19 cellular contexts compared by ENCODE assay signal in the genomic region with DNA sequence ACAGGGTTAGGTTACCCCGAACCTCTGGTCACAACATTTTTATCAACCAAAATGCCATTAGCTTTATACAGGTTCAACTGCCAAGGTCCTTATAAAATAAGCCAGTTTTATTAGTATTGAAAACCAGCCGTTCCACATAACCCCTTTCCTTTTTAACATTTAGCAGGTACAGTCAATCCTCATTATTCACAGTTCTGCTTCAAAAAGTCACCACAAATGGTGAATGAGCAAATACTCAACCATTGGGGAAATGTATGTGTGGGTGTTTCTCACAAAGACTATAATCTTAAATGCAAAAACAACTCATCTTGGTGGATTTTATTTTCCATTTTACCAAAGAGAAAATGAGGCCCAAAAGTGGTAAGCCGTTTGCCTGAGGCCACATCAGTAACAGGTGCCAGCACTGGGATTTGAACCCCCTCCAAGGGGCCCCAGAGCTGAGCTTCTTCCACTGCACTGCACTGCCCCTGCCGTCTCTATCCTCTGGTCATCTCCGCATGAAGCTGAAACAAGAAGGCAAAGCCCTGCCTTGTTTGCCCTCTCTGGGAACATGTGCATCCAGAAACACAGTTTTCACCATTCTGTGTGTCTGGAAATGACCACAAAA.
DNase-seq lines count a peak whose midpoint lies in the region; ATAC-seq lines count a peak whose summit lies in the region.
"Had no signal": no experiment of that assay in that cellular context is flagged by ENCODE, and none has a peak within 500 bp of the region (broad histone marks: within the 10 kb centered on the region; RNA-seq: fewer than 3 reads in every experiment).

No MANE protein-coding gene starts in this region.

- ATAC-seq in stimulated activated naive B cell treated with anti-CD40 and anti-IgM and Interleukin-4, amounts not matched to agents 10 μg/mL and 1 μg/mL and 100 μg/mL, for 72 hours (replicated peaks) = peak; percentile 81 to 88
- ATAC-seq: esophagus mucosa, natural killer cell had no signal

- no peak overlapping the region for H3K27ac Mint-ChIP-seq in T-helper 2 cell treated with Interferon-gamma antibody and Interleukin-4, amounts not matched to agents 5 μg/mL and 100 μg/mL, for 36 hours
- peak overlapping the region; percentile 65 for H3K27ac Mint-ChIP-seq in activated naive CD8-positive, alpha-beta T cell treated with anti-CD3 and anti-CD28 coated beads for 36 hours
- peak overlapping the region; percentile 85 for H3K27ac Mint-ChIP-seq in stimulated activated naive B cell treated with anti-CD40 and anti-IgM and Interleukin-4, amounts not matched to agents 10 μg/mL and 1 μg/mL and 100 μg/mL, for 72 hours
- H3K27ac Mint-ChIP-seq: natural killer cell had no signal

- no peak overlapping the region for H3K4me3 Mint-ChIP-seq in T-helper 2 cell treated with Interferon-gamma antibody and Interleukin-4, amounts not matched to agents 5 μg/mL and 100 μg/mL, for 36 hours
- H3K4me3 Mint-ChIP-seq in activated naive CD8-positive, alpha-beta T cell treated with anti-CD3 and anti-CD28 coated beads for 36 hours = no peak overlapping the region
- H3K4me3 Mint-ChIP-seq in stimulated activated naive B cell treated with anti-CD40 and anti-IgM and Interleukin-4, amounts not matched to agents 10 μg/mL and 1 μg/mL and 100 μg/mL, for 72 hours = peak overlapping the region in 1 of 2 donors; percentile 25
- H3K4me3 Mint-ChIP-seq: natural killer cell had no signal

- in situ Hi-C loops in ACHN (cut with HindIII; ENCODE audit: low pct_ligation_motif_present, low pct_unique_long_range_greater_than_20kb, low sequenced_read_pairs) = no loop called here

- no peaks in the 10 kb centered on the region for H3K9me3 Mint-ChIP-seq in T-helper 2 cell treated with Interferon-gamma antibody and Interleukin-4, amounts not matched to agents 5 μg/mL and 100 μg/mL, for 36 hours
- no peaks in the 10 kb centered on the region for H3K9me3 Mint-ChIP-seq in activated naive CD8-positive, alpha-beta T cell treated with anti-CD3 and anti-CD28 coated beads for 36 hours
- no peaks in the 10 kb centered on the region for H3K9me3 Mint-ChIP-seq in stimulated activated naive B cell treated with anti-CD40 and anti-IgM and Interleukin-4, amounts not matched to agents 10 μg/mL and 1 μg/mL and 100 μg/mL, for 72 hours
- H3K9me3 Mint-ChIP-seq: natural killer cell had no signal

- H3K27me3 Mint-ChIP-seq in T-helper 2 cell treated with Interferon-gamma antibody and Interleukin-4, amounts not matched to agents 5 μg/mL and 100 μg/mL, for 36 hours (ENCODE audit: low read depth) = no peaks in the 10 kb centered on the region
- H3K27me3 Mint-ChIP-seq in activated naive CD8-positive, alpha-beta T cell treated with anti-CD3 and anti-CD28 coated beads for 36 hours = peaks cover 6% of the 10 kb centered on the region
- no peaks in the 10 kb centered on the region for H3K27me3 Mint-ChIP-seq in stimulated activated naive B cell treated with anti-CD40 and anti-IgM and Interleukin-4, amounts not matched to agents 10 μg/mL and 1 μg/mL and 100 μg/mL, for 72 hours

- H3K36me3 Mint-ChIP-seq in T-helper 2 cell treated with Interferon-gamma antibody and Interleukin-4, amounts not matched to agents 5 μg/mL and 100 μg/mL, for 36 hours (ENCODE audit: low read depth) = no peaks in the 10 kb centered on the region
- no peaks in the 10 kb centered on the region for H3K36me3 Mint-ChIP-seq in activated naive CD8-positive, alpha-beta T cell treated with anti-CD3 and anti-CD28 coated beads for 36 hours
- H3K36me3 Mint-ChIP-seq in stimulated activated naive B cell treated with anti-CD40 and anti-IgM and Interleukin-4, amounts not matched to agents 10 μg/mL and 1 μg/mL and 100 μg/mL, for 72 hours = peaks cover 20 to 42% of the 10 kb centered on the region in 2 donors
- H3K36me3 Mint-ChIP-seq: natural killer cell had no signal

- H3K4me1 Mint-ChIP-seq in T-helper 2 cell treated with Interferon-gamma antibody and Interleukin-4, amounts not matched to agents 5 μg/mL and 100 μg/mL, for 36 hours (ENCODE audit: low read depth) = peaks cover 17% of the 10 kb centered on the region
- H3K4me1 Mint-ChIP-seq in activated naive CD8-positive, alpha-beta T cell treated with anti-CD3 and anti-CD28 coated beads for 36 hours = peaks cover 14% of the 10 kb centered on the region
- H3K4me1 Mint-ChIP-seq in stimulated activated naive B cell treated with anti-CD40 and anti-IgM and Interleukin-4, amounts not matched to agents 10 μg/mL and 1 μg/mL and 100 μg/mL, for 72 hours = peaks cover 30 to 52% of the 10 kb centered on the region in 2 donors

- peak; percentile 30 for DNase-seq in T-helper 2 cell treated with Interferon-gamma antibody and Interleukin-4, amounts not matched to agents 5 μg/mL and 100 μg/mL, for 36 hours (ENCODE audit: low spot score)
- DNase-seq in T-helper 2 cell = no peak
- peak in 2 of 3 donors; percentile 16 to 20 for DNase-seq in stimulated activated CD4-positive, alpha-beta T cell treated with anti-CD3 and anti-CD28 coated beads, Interleukin-12 subunit alpha, Interleukin-12 subunit beta, amount 100 ng/mL, for 48 hours (ENCODE audit: low read depth in 2 of 3, low spot score in 1 of 3)
- DNase-seq in stimulated activated CD4-positive, alpha-beta T cell treated with anti-CD3 and anti-CD28 coated beads, Interleukin-1b, Interleukin-23, amount 100 ng/mL, for 48 hours = no peak
- DNase-seq in activated naive CD8-positive, alpha-beta T cell treated with anti-CD3 and anti-CD28 coated beads for 36 hours = no peak
- DNase-seq in stimulated activated naive B cell treated with anti-CD40 and anti-IgM and Interleukin-4, amounts not matched to agents 10 μg/mL and 1 μg/mL and 100 μg/mL, for 72 hours = no peak
- no peak for DNase-seq in NCI-H2029 (lab: John Stamatoyannopoulos, UW)
- no peak for DNase-seq in ACHN
- DNase-seq: central memory CD4-positive, alpha-beta T cell; head of caudate nucleus; KG1; MM.1S; natural killer cell; NCI-H1436; NCI-H446; NCI-H774; stimulated activated CD4-positive, alpha-beta T cell treated with anti-CD3 and anti-CD28 coated beads, Interleukin-2, amount 100 ng/mL, for 48 hours; stomach had no signal

Comparison
In these comparisons a context has a peak if more than half of its experiments do, and no peak if none do; other contexts are left out.
1. DNase-seq: peak in T-helper 2 cell treated with Interferon-gamma antibody and Interleukin-4, amounts not matched to agents 5 μg/mL and 100 μg/mL, for 36 hours (single experiment) and stimulated activated CD4-positive, alpha-beta T cell treated with anti-CD3 and anti-CD28 coated beads, Interleukin-12 subunit alpha, Interleukin-12 subunit beta, amount 100 ng/mL, for 48 hours (2 of 3); none in T-helper 2 cell (0 of 5), stimulated activated CD4-positive, alpha-beta T cell treated with anti-CD3 and anti-CD28 coated beads, Interleukin-1b, Interleukin-23, amount 100 ng/mL, for 48 hours (single experiment), activated naive CD8-positive, alpha-beta T cell treated with anti-CD3 and anti-CD28 coated beads for 36 hours (single experiment), stimulated activated naive B cell treated with anti-CD40 and anti-IgM and Interleukin-4, amounts not matched to agents 10 μg/mL and 1 μg/mL and 100 μg/mL, for 72 hours (single experiment), NCI-H2029 (single experiment) and ACHN (single experiment).